ENCODE assay signal across 12 cellular contexts in genomic region chr12:69476276-69477017, GRCh38. TPM values are rescaled to one million over a fixed set of nuclear protein-coding genes. Genes with fewer than 3 reads are reported as not detected.
DNase-seq lines count a peak whose midpoint lies in the region; ATAC-seq and TF ChIP-seq lines count a peak whose summit lies in the region.
"Had no signal": no experiment of that assay in that cellular context is flagged by ENCODE, and none has a peak within 500 bp of the region (broad histone marks: within the 10 kb centered on the region; RNA-seq: fewer than 3 reads in every experiment).

No MANE protein-coding gene starts in this region.

- no peaks in the 10 kb centered on the region for H3K9me2 ChIP-seq in SK-N-SH

- POLR2A ChIA-PET in SK-N-SH (lab: Yijun Ruan, JAX): no interaction called here
- POLR2A ChIA-PET in activated CD8-positive, alpha-beta T cell treated with anti-CD3 and anti-CD28 coated beads for 36 hours (lab: Charles Lee): no interaction called here

- peaks cover 85% of the 10 kb centered on the region for H4K20me1 ChIP-seq in SK-N-SH (ENCODE audit: insufficient read depth)

- DNase-seq in SK-N-SH: peak; percentile 9
- DNase-seq in fibroblast of peridontal ligament (ENCODE audit: extremely low read depth): peak; percentile 37
- no peak for DNase-seq in neuronal stem cell (ENCODE audit: low spot score)
- no peak for DNase-seq in aorta
- DNase-seq in activated CD8-positive, alpha-beta T cell treated with anti-CD3 and anti-CD28 coated beads for 36 hours: no peak
- DNase-seq in endothelial cell (ENCODE audit: low spot score): no peak
- DNase-seq: activated CD4-positive, alpha-beta T cell treated with anti-CD3 and anti-CD28 coated beads, Interleukin-2, amount 10 ng/mL, durations not matched to agents 24 days and 14 days; activated naive CD8-positive, alpha-beta T cell treated with anti-CD3 and anti-CD28 coated beads, Interleukin-2, amount 10 ng/mL, durations not matched to agents 7 days and 5 days; MV-4-11; occipital lobe had no signal

- H3K79me1 ChIP-seq in neuronal stem cell (ENCODE audit: low read depth, low read length): no peaks in the 10 kb centered on the region

- intact Hi-C loops in aorta (cut with DNase I): loop anchor here (5.0 to 10.0 kb wide), 2 partner anchors 56 to 58 kb away; no protein-coding TSS in a partner anchor
- intact Hi-C loops in activated CD8-positive, alpha-beta T cell treated with anti-CD3 and anti-CD28 coated beads for 36 hours (cut with micrococcal nuclease): no loop called here

- H3K23ac ChIP-seq in neuronal stem cell (ENCODE audit: low read depth, low read length, poor library complexity): no peak overlapping the region

- no peak overlapping the region for H3K14ac ChIP-seq in neuronal stem cell (ENCODE audit: low read length)

- no peaks in the 10 kb centered on the region for H3F3A ChIP-seq in SK-N-SH (replicated peaks; ENCODE audit: insufficient read depth)

- H3K27ac Mint-ChIP-seq in activated CD8-positive, alpha-beta T cell treated with anti-CD3 and anti-CD28 coated beads for 36 hours: no peak overlapping the region
- H3K27ac Mint-ChIP-seq in endothelial cell (ENCODE audit: unreplicated experiment): no peak overlapping the region
- H3K27ac Mint-ChIP-seq: activated CD4-positive, alpha-beta T cell treated with anti-CD3 and anti-CD28 coated beads, Interleukin-2, amount 10 ng/mL, durations not matched to agents 24 days and 14 days; activated naive CD8-positive, alpha-beta T cell treated with anti-CD3 and anti-CD28 coated beads, Interleukin-2, amount 10 ng/mL, durations not matched to agents 7 days and 5 days had no signal

- peaks cover 99% of the 10 kb centered on the region for H3K79me2 ChIP-seq in SK-N-SH (ENCODE audit: insufficient read depth)

- WGBS in SK-N-SH (ENCODE audit: low lambda C conversion rate): 90% methylated on average over 6 of the region's 6 CpGs
- 100% methylated on average over 1 of the region's 6 CpGs; no CpG with 5 or more reads in 1 of the 2 donors for WGBS in neuronal stem cell (ENCODE audit: extremely low coverage in 2 of 2, insufficient read length in 2 of 2, insufficient replicate concordance in 1 of 2), 2 donors
- WGBS in aorta, 2 donors: 43 to 47% methylated on average over 6 of the region's 6 CpGs

- peaks cover 0 to 11% of the 10 kb centered on the region in 2 experiments for H3K36me3 ChIP-seq in SK-N-SH (replicated peaks in 1 of 2; ENCODE audit: control insufficient read depth in 1 of 2, insufficient read depth in 2 of 2, low read length in 1 of 2)
- H3K36me3 ChIP-seq in neuronal stem cell (replicated peaks in 1 of 2; ENCODE audit: control insufficient read depth in 2 of 2, insufficient read depth in 2 of 2, low read length in 2 of 2): peaks cover 0 to 10% of the 10 kb centered on the region in 2 donors
- H3K36me3 ChIP-seq in aorta (ENCODE audit: control insufficient read depth in 1 of 2, insufficient read depth in 2 of 2, low read length in 1 of 2): no peaks in the 10 kb centered on the region

- H3K9ac ChIP-seq in SK-N-SH (no peak overlapping the region), neuronal stem cell (ENCODE audit: low read depth, low read length, poor library complexity) (no peak overlapping the region)

- H3K9me3 ChIP-seq in SK-N-SH: no peaks in the 10 kb centered on the region
- peaks cover 0 to 9% of the 10 kb centered on the region in 2 donors for H3K9me3 ChIP-seq in neuronal stem cell (replicated peaks in 1 of 2; ENCODE audit: control insufficient read depth in 2 of 2, insufficient read depth in 1 of 2, low read depth in 1 of 2, low read length in 2 of 2)
- no peaks in the 10 kb centered on the region for H3K9me3 ChIP-seq in aorta (ENCODE audit: control insufficient read depth, low read length)

- no peak overlapping the region for H3K4me3 ChIP-seq in SK-N-SH (ENCODE audit: low read depth in 2 of 2, low read length in 1 of 2)
- H3K4me3 ChIP-seq in neuronal stem cell (ENCODE audit: low read length in 2 of 2): no peak overlapping the region
- no peak overlapping the region for H3K4me3 ChIP-seq in aorta (ENCODE audit: low read length in 2 of 2)

- peak overlapping the region in 1 of 2 experiments; percentile 49; a peak in 1 of 4 replicates for H3K27ac ChIP-seq in SK-N-SH (ENCODE audit: low read depth in 2 of 2, low read length in 1 of 2)
- no peak overlapping the region for H3K27ac ChIP-seq in neuronal stem cell (replicated peaks; ENCODE audit: low read length)
- H3K27ac ChIP-seq in aorta (ENCODE audit: low read depth in 1 of 2, low read length in 2 of 2): peak overlapping the region in 1 of 2 donors; percentile 93

- no peak overlapping the region for H3K18ac ChIP-seq in neuronal stem cell (ENCODE audit: low read length)

- no peak overlapping the region for H4K91ac ChIP-seq in neuronal stem cell (ENCODE audit: low read depth, low read length, poor library complexity)

- no peaks in the 10 kb centered on the region for H3K27me3 Mint-ChIP-seq in activated CD8-positive, alpha-beta T cell treated with anti-CD3 and anti-CD28 coated beads for 36 hours
- no peaks in the 10 kb centered on the region for H3K27me3 Mint-ChIP-seq in endothelial cell (ENCODE audit: unreplicated experiment)
- H3K27me3 Mint-ChIP-seq: activated CD4-positive, alpha-beta T cell treated with anti-CD3 and anti-CD28 coated beads, Interleukin-2, amount 10 ng/mL, durations not matched to agents 24 days and 14 days; activated naive CD8-positive, alpha-beta T cell treated with anti-CD3 and anti-CD28 coated beads, Interleukin-2, amount 10 ng/mL, durations not matched to agents 7 days and 5 days had no signal

- TF ChIP-seq RAD21 in SK-N-SH (IDR thresholded peaks at IDR 0.05; ENCODE audit: low read length): no peak

- H2BK120ac ChIP-seq in neuronal stem cell (ENCODE audit: low read depth, low read length): no peak overlapping the region

- no peak overlapping the region for H2AK5ac ChIP-seq in neuronal stem cell (ENCODE audit: low read depth, low read length)

- H2AFZ ChIP-seq in SK-N-SH (ENCODE audit: low read depth) (no peak overlapping the region), neuronal stem cell (ENCODE audit: low read length) (no peak overlapping the region)

- H3K4me2 ChIP-seq in SK-N-SH (no peak overlapping the region), neuronal stem cell (ENCODE audit: insufficient read depth, low read length, poor library complexity, severe bottlenecking) (peak overlapping the region; percentile 18)

- no peak for TF ChIP-seq EP300 in SK-N-SH (IDR thresholded peaks at IDR 0.05; ENCODE audit: borderline replicate concordance in 1 of 2, low read depth in 1 of 2, low read length in 1 of 2)

- no peaks in the 10 kb centered on the region for H3K27me3 ChIP-seq in SK-N-SH (ENCODE audit: insufficient read depth)
- no peaks in the 10 kb centered on the region for H3K27me3 ChIP-seq in neuronal stem cell (ENCODE audit: control insufficient read depth in 3 of 3, insufficient read depth in 3 of 3, low read depth in 1 of 3, low read length in 3 of 3)
- H3K27me3 ChIP-seq in aorta (ENCODE audit: control insufficient read depth in 1 of 2, insufficient read depth in 2 of 2, low read length in 1 of 2): no peaks in the 10 kb centered on the region

- CTCF ChIA-PET in SK-N-SH (lab: Yijun Ruan, JAX): interaction anchor here (1.4 kb wide), 1 partner anchor 109 kb away, joined by 3 read pairs; the partner anchor contains the start of gene CCT2
- CTCF ChIA-PET in activated CD8-positive, alpha-beta T cell treated with anti-CD3 and anti-CD28 coated beads for 36 hours (lab: Charles Lee): interaction anchor here (1.5 kb wide), 1 partner anchor 94 kb away, joined by 10 read pairs; no protein-coding TSS in a partner anchor

- H2BK12ac ChIP-seq in neuronal stem cell (ENCODE audit: low read length): no peak overlapping the region

- H3K36me3 Mint-ChIP-seq in activated CD8-positive, alpha-beta T cell treated with anti-CD3 and anti-CD28 coated beads for 36 hours (ENCODE audit: low read depth): no peaks in the 10 kb centered on the region
- H3K36me3 Mint-ChIP-seq in endothelial cell (ENCODE audit: low read depth, unreplicated experiment): no peaks in the 10 kb centered on the region

- no peak overlapping the region for H2BK5ac ChIP-seq in neuronal stem cell (ENCODE audit: low read length)

- H3K4me3 Mint-ChIP-seq in activated CD8-positive, alpha-beta T cell treated with anti-CD3 and anti-CD28 coated beads for 36 hours: no peak overlapping the region
- H3K4me3 Mint-ChIP-seq in endothelial cell (ENCODE audit: unreplicated experiment): no peak overlapping the region
- H3K4me3 Mint-ChIP-seq: activated CD4-positive, alpha-beta T cell treated with anti-CD3 and anti-CD28 coated beads, Interleukin-2, amount 10 ng/mL, durations not matched to agents 24 days and 14 days; activated naive CD8-positive, alpha-beta T cell treated with anti-CD3 and anti-CD28 coated beads, Interleukin-2, amount 10 ng/mL, durations not matched to agents 7 days and 5 days had no signal

- no peak overlapping the region for H3K4ac ChIP-seq in neuronal stem cell (ENCODE audit: low read length)

- peaks cover 54% of the 10 kb centered on the region for H3K4me1 Mint-ChIP-seq in activated CD8-positive, alpha-beta T cell treated with anti-CD3 and anti-CD28 coated beads for 36 hours (ENCODE audit: low read depth)
- H3K4me1 Mint-ChIP-seq in endothelial cell (ENCODE audit: unreplicated experiment): peaks cover 7% of the 10 kb centered on the region

- ATAC-seq in SK-N-SH treated with all-trans-retinoic acid at 6 μM for 48 hours: no peak
- ATAC-seq in aorta (ENCODE audit: low FRiP score): peak; percentile 53
- ATAC-seq in activated CD8-positive, alpha-beta T cell treated with anti-CD3 and anti-CD28 coated beads for 36 hours: no peak
- ATAC-seq in GM21447 (IDR thresholded peaks at IDR 0.05; ENCODE audit: unreplicated experiment): no peak

- no peaks in the 10 kb centered on the region for H3K9me3 Mint-ChIP-seq in activated CD8-positive, alpha-beta T cell treated with anti-CD3 and anti-CD28 coated beads for 36 hours
- no peaks in the 10 kb centered on the region for H3K9me3 Mint-ChIP-seq in endothelial cell (ENCODE audit: unreplicated experiment)
- H3K9me3 Mint-ChIP-seq: activated CD4-positive, alpha-beta T cell treated with anti-CD3 and anti-CD28 coated beads, Interleukin-2, amount 10 ng/mL, durations not matched to agents 24 days and 14 days; activated naive CD8-positive, alpha-beta T cell treated with anti-CD3 and anti-CD28 coated beads, Interleukin-2, amount 10 ng/mL, durations not matched to agents 7 days and 5 days had no signal

- TF ChIP-seq CTCF in SK-N-SH (IDR thresholded peaks at IDR 0.05): no peak
- TF ChIP-seq CTCF in activated CD8-positive, alpha-beta T cell treated with anti-CD3 and anti-CD28 coated beads for 36 hours (IDR thresholded peaks at IDR 0.05): no peak
- TF ChIP-seq CTCF in endothelial cell (IDR thresholded peaks at IDR 0.05; ENCODE audit: unreplicated experiment): no peak

- H4K8ac ChIP-seq in neuronal stem cell (ENCODE audit: low read depth, low read length): no peak overlapping the region

- no peak overlapping the region for H2BK15ac ChIP-seq in neuronal stem cell (ENCODE audit: low read length)

- H3K4me1 ChIP-seq in SK-N-SH (ENCODE audit: control insufficient read depth in 1 of 2, insufficient read depth in 2 of 2, low read depth in 1 of 2, low read length in 1 of 2): peaks cover 14 to 17% of the 10 kb centered on the region in 2 experiments; a peak in 3 of 4 replicates
- peaks cover 12 to 13% of the 10 kb centered on the region in 2 donors for H3K4me1 ChIP-seq in neuronal stem cell (ENCODE audit: control insufficient read depth in 2 of 2, insufficient read depth in 1 of 2, low read depth in 1 of 2, low read length in 2 of 2)
- peaks cover 6 to 18% of the 10 kb centered on the region in 2 donors for H3K4me1 ChIP-seq in aorta (ENCODE audit: control insufficient read depth in 1 of 2, insufficient read depth in 2 of 2, low read length in 2 of 2)

RNA-seq across cellular contexts. Expression of gene FRS2, which starts 6.3 kb away (rescaled TPM):
- polyA plus RNA-seq in SK-N-SH (2012; rRNA removed): 7.1 and 9.6 TPM in 2 replicates
- polyA plus RNA-seq in SK-N-SH (2012; cell fraction: cytosol; rRNA removed): 9.6 and 10.6 TPM in 2 replicates
- polyA plus RNA-seq in SK-N-SH (2012; cell fraction: nucleus; rRNA removed): 5.8 and 13.9 TPM in 2 replicates
- polyA plus RNA-seq in neuronal stem cell (2013, experiment 1 of 2): 19.7 TPM
- polyA plus RNA-seq in neuronal stem cell (2013, experiment 2 of 2): 21.9 TPM
- total RNA-seq in aorta: 10 to 100 TPM; 38.3 to 44.5 TPM
- polyA plus RNA-seq in aorta: 10 to 100 TPM in 1 of 2 donors, 1 to 10 TPM in 1; 5.0 to 10.2 TPM
- total RNA-seq in activated CD8-positive, alpha-beta T cell treated with anti-CD3 and anti-CD28 coated beads for 36 hours: 10 to 100 TPM in 1 of 2 experiments, 1 to 10 TPM in 1; 8.3 to 10.5 TPM
- total RNA-seq in endothelial cell (ENCODE audit: unreplicated experiment): 22.9 TPM

Comparison
In these comparisons a context has a peak if more than half of its experiments do, and no peak if none do; other contexts are left out.
1. DNase-seq: peak in SK-N-SH (single experiment) and fibroblast of peridontal ligament (single experiment); none in neuronal stem cell (single experiment), aorta (0 of 2), activated CD8-positive, alpha-beta T cell treated with anti-CD3 and anti-CD28 coated beads for 36 hours (single experiment) and endothelial cell (single experiment).